10 cellular contexts compared by ENCODE assay signal in the genomic region with DNA sequence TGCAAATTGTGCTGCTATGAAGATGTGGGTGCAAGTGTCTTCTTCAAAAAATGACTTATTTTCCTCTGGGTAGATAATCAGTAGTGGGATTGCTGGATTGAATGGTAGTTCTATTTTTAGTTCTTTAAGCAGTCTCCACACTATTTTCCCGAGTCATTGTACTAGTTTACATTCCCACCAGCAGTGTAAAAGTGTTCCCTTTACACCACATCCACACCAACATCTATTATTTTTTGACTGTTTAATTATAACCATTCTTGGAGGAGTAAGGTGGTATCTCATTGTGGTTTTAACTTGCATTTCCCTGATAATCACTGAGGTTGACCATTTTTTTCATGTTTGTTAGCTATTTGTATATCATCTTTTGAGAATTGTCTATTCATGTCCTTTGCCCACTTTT.
"Had no signal": no experiment of that assay in that cellular context is flagged by ENCODE, and none has a peak within 500 bp of the region (broad histone marks: within the 10 kb centered on the region; RNA-seq: fewer than 3 reads in every experiment).

No MANE protein-coding gene starts in this region.

- ATAC-seq: HCT116, HepG2, K562 had no signal

- H3K9ac ChIP-seq: GM23248 had no signal

- H3K9me3 ChIP-seq: HAP-1 had no signal

- H2AFZ ChIP-seq: GM23248 had no signal

- H3K27ac ChIP-seq: GM23248, HL-60 had no signal

- H3K36me3 ChIP-seq: HAP-1 had no signal

- H3K4me3 ChIP-seq: GM23248, HAP-1, K562 had no signal

- DNase-seq: GM23248, GOT3, H7, HFFc6, KG1 had no signal

- FAIRE-seq: HepG2, K562 had no signal
